21 cellular contexts compared by ENCODE assay signal in genomic region chrX:68402094-68402493, GRCh38. TPM values are rescaled to one million over a fixed set of nuclear protein-coding genes. Genes with fewer than 3 reads are reported as not detected.
DNase-seq lines count a peak whose midpoint lies in the region; TF ChIP-seq lines count a peak whose summit lies in the region.
"Had no signal": no experiment of that assay in that cellular context is flagged by ENCODE, and none has a peak within 500 bp of the region (broad histone marks: within the 10 kb centered on the region; RNA-seq: fewer than 3 reads in every experiment).

No MANE protein-coding gene starts in this region.

- TF ChIP-seq CTCF in HFFc6 (IDR thresholded peaks at IDR 0.05) (no peak), endothelial cell (IDR thresholded peaks at IDR 0.05; ENCODE audit: unreplicated experiment) (no peak)

- H3K27me3 Mint-ChIP-seq in HFFc6 (ENCODE audit: insufficient read depth) (no peaks in the 10 kb centered on the region), endothelial cell (ENCODE audit: unreplicated experiment) (no peaks in the 10 kb centered on the region)
- H3K27me3 Mint-ChIP-seq: CD4-positive, CD25-positive, alpha-beta regulatory T cell had no signal

- H3K27ac Mint-ChIP-seq in HFFc6, result peak overlapping the region; percentile 22; the same call in 1 of the 2 replicates
- H3K27ac Mint-ChIP-seq in endothelial cell (ENCODE audit: unreplicated experiment), result peak overlapping the region; percentile 54
- H3K27ac Mint-ChIP-seq: CD4-positive, CD25-positive, alpha-beta regulatory T cell; CD8-positive, alpha-beta memory T cell had no signal

- peaks cover 40% of the 10 kb centered on the region for H3K4me1 Mint-ChIP-seq in HFFc6 (ENCODE audit: low read depth)
- H3K4me1 Mint-ChIP-seq in endothelial cell (ENCODE audit: unreplicated experiment), result peaks cover 9% of the 10 kb centered on the region
- H3K4me1 Mint-ChIP-seq: CD4-positive, alpha-beta memory T cell; CD4-positive, CD25-positive, alpha-beta regulatory T cell; CD8-positive, alpha-beta memory T cell had no signal

- DNase-seq in HFFc6, result no peak
- DNase-seq in endothelial cell (ENCODE audit: low spot score), result no peak
- no peak for DNase-seq in activated effector memory CD4-positive, alpha-beta T cell treated with Interleukin-2 at 50 U/mL for 16 hours
- no peak for DNase-seq in KG1 (lab: John Stamatoyannopoulos, UW)
- no peak for DNase-seq in activated T-cell treated with anti-CD3 and anti-CD28 coated beads for 4 hours
- DNase-seq: 8988T; ACHN; BE2C; C1 segment of cervical spinal cord; CD4-positive, alpha-beta memory T cell; CD4-positive, CD25-positive, alpha-beta regulatory T cell; CD8-positive, alpha-beta memory T cell; COR-L47; DMS 273 treated with DMSO at 0.1 percent for 48 hours; DMS153; DMS53; DMS79; DND-41; EL; GDM1 had no signal

- H3K4me3 Mint-ChIP-seq in HFFc6 (no peak overlapping the region), endothelial cell (ENCODE audit: unreplicated experiment) (no peak overlapping the region)
- H3K4me3 Mint-ChIP-seq: CD4-positive, alpha-beta memory T cell; CD4-positive, CD25-positive, alpha-beta regulatory T cell; CD8-positive, alpha-beta memory T cell had no signal

- H3K36me3 Mint-ChIP-seq in HFFc6 (ENCODE audit: low read depth) (no peaks in the 10 kb centered on the region), endothelial cell (ENCODE audit: low read depth, unreplicated experiment) (peaks cover 12% of the 10 kb centered on the region)
- H3K36me3 Mint-ChIP-seq: CD14-positive monocyte; CD4-positive, alpha-beta memory T cell; CD4-positive, CD25-positive, alpha-beta regulatory T cell; CD8-positive, alpha-beta memory T cell had no signal

- H3K9me3 Mint-ChIP-seq in HFFc6 (no peaks in the 10 kb centered on the region), endothelial cell (ENCODE audit: unreplicated experiment) (no peaks in the 10 kb centered on the region)
- H3K9me3 Mint-ChIP-seq: CD4-positive, CD25-positive, alpha-beta regulatory T cell; CD8-positive, alpha-beta memory T cell had no signal

RNA-seq across cellular contexts. Expression of gene OPHN1, which starts 31.2 kb away (rescaled TPM):
- 10 to 100 TPM in 4 of 6 experiments, 1 to 10 TPM in 2; 7.8 to 12.5 (median 10.6) TPM for total RNA-seq in HFFc6 (2021; fragmentation: NEBNext Ultra II Directional; extraction: Animal tissue kit (Norgen Biotek cat#: 25700))
- total RNA-seq in endothelial cell (ENCODE audit: unreplicated experiment), result 13.2 TPM
